Comparison of ENCODE assay signal across 9 cellular contexts in genomic region chr15:43187544-43188155, GRCh38. TPM values are rescaled to one million over a fixed set of nuclear protein-coding genes. Genes with fewer than 3 reads are reported as not detected.
A peak's percentile ranks its signal among the peaks of the same experiment; 100 is the strongest.
DNase-seq lines count a peak whose midpoint lies in the region; ATAC-seq and TF ChIP-seq lines count a peak whose summit lies in the region.
"Had no signal": no experiment of that assay in that cellular context is flagged by ENCODE, and none has a peak within 500 bp of the region (broad histone marks: within the 10 kb centered on the region; RNA-seq: fewer than 3 reads in every experiment).

No MANE protein-coding gene starts in this region.

- H3K36me3 ChIP-seq in BLaER1 (peaks cover 44% of the 10 kb centered on the region), PC-9 (ENCODE audit: low read depth) (0 out of 2 replicates have a peak, but pooled peaks cover 9% of the 10 kb centered on the region)

- no peak overlapping the region for H3K9ac ChIP-seq in BLaER1

- H3K27me3 ChIP-seq in BLaER1 (no peaks in the 10 kb centered on the region), PC-9 (ENCODE audit: insufficient read depth, low read depth) (no peaks in the 10 kb centered on the region)
- H3K27me3 ChIP-seq: SJCRH30 had no signal

- H2AFZ ChIP-seq in PC-9 = no peak overlapping the region

- DNase-seq in PC-9 (peak in 1 of 2 experiments; percentile 52), dermis microvascular lymphatic vessel endothelial cell (ENCODE audit: low read depth in 2 of 2) (peak; percentile 59 to 74), nephron progenitor cell (no peak), HPDE6-E6E7 (ENCODE audit: extremely low spot score) (no peak), NK-92 (lab: John Stamatoyannopoulos, UW; ENCODE audit: unreplicated experiment) (no peak)

- no peak overlapping the region for H3K27ac Mint-ChIP-seq in nephron progenitor cell

- H3K9me2 ChIP-seq in PC-9 (ENCODE audit: insufficient read depth) = no peaks in the 10 kb centered on the region

- CTCF ChIA-PET in PC-9 (lab: Charles Lee) = interaction anchor here (0.6 kb wide), 1 partner anchor 17 kb away, joined by 5 read pairs; no protein-coding TSS in a partner anchor

- peaks cover 22% of the 10 kb centered on the region for H3K36me3 Mint-ChIP-seq in nephron progenitor cell (ENCODE audit: low read depth)

- H3K27ac ChIP-seq in BLaER1 (no peak overlapping the region), PC-9 (no peak overlapping the region)
- H3K27ac ChIP-seq: SJCRH30 had no signal

- H3K4me3 ChIP-seq in BLaER1 = no peak overlapping the region
- no peak overlapping the region for H3K4me3 ChIP-seq in GM12875 (ENCODE audit: low read depth, low read length)
- H3K4me3 ChIP-seq in PC-9 = no peak overlapping the region
- H3K4me3 ChIP-seq: SJCRH30 had no signal

- H3K4me2 ChIP-seq in BLaER1 = peak overlapping the region; percentile 98
- peak overlapping the region; percentile 97 for H3K4me2 ChIP-seq in PC-9

- peak overlapping the region; percentile 94 for H3K4me3 Mint-ChIP-seq in nephron progenitor cell

- no peaks in the 10 kb centered on the region for H3K27me3 Mint-ChIP-seq in nephron progenitor cell (ENCODE audit: low read depth, poor library complexity)

- TF ChIP-seq CTCF in GM12875 (IDR thresholded peaks at IDR 0.05; ENCODE audit: borderline replicate concordance, insufficient read depth, low read depth, low read length) (peak; percentile 28; the same call in 1 of the 2 replicates), PC-9 (conservative IDR thresholded peaks at IDR 0.05) (peak; percentile 73), nephron progenitor cell (IDR thresholded peaks at IDR 0.05) (peak; percentile 57)

- H4K20me1 ChIP-seq in BLaER1 (peaks cover 20% of the 10 kb centered on the region; the same call in 1 of the 2 replicates), PC-9 (ENCODE audit: insufficient read depth) (no peaks in the 10 kb centered on the region)

- no peaks in the 10 kb centered on the region for H3K9me3 ChIP-seq in BLaER1
- no peaks in the 10 kb centered on the region for H3K9me3 ChIP-seq in PC-9 (ENCODE audit: insufficient read depth, low read depth)
- H3K9me3 ChIP-seq: SJCRH30 had no signal

- H3K4me1 Mint-ChIP-seq in nephron progenitor cell = peaks cover 11% of the 10 kb centered on the region

- H3K9me3 Mint-ChIP-seq in nephron progenitor cell = no peaks in the 10 kb centered on the region

- H3K79me2 ChIP-seq in PC-9 (ENCODE audit: low read depth) = peaks cover 13% of the 10 kb centered on the region; the same call in 1 of the 2 replicates

- intact Hi-C loops in PC-9 (cut with micrococcal nuclease; ENCODE audit: unreplicated experiment) = loop anchor here (5.0 kb wide), 1 partner anchor 485 kb away; no protein-coding TSS in a partner anchor

- POLR2A ChIA-PET in PC-9 (lab: Charles Lee; ENCODE audit: unreplicated experiment) = no interaction called here

- peaks cover 16% of the 10 kb centered on the region; the same call in 1 of the 2 replicates for H3F3A ChIP-seq in PC-9 (ENCODE audit: insufficient read depth, low read depth)

- no TSS peak for BruUV-seq in PC-9 (replicated peaks; lab: Mats Ljungman, UMichigan)

- peaks cover 23% of the 10 kb centered on the region for H3K4me1 ChIP-seq in BLaER1
- H3K4me1 ChIP-seq in PC-9 (replicated peaks; ENCODE audit: insufficient read depth) = peaks cover 30% of the 10 kb centered on the region

- ATAC-seq in HG03432 (IDR thresholded peaks at IDR 0.05; ENCODE audit: unreplicated experiment) = no peak

RNA-seq across cellular contexts. Expression of gene CCNDBP1, which starts 2.4 kb away (rescaled TPM):
- total RNA-seq in PC-9 (2021) = 44.0 and 50.2 TPM in 2 replicates
- 75.9 and 81.0 TPM in 2 replicates for total RNA-seq in dermis microvascular lymphatic vessel endothelial cell

RNA-seq across cellular contexts. Expression of gene EPB42, which starts 33.2 kb away (rescaled TPM):
- total RNA-seq in PC-9 (2021) (not detected in 2 replicates), dermis microvascular lymphatic vessel endothelial cell (not detected in 2 replicates)
- total RNA-seq: SJCRH30 had no signal

RNA-seq across cellular contexts. Expression of gene TMEM62, which starts 54.3 kb away (rescaled TPM):
- total RNA-seq in PC-9 (2021) = 12.5 and 17.5 TPM in 2 replicates
- total RNA-seq in dermis microvascular lymphatic vessel endothelial cell = 11.4 and 12.7 TPM in 2 replicates

Comparison
In these comparisons a context has a peak if more than half of its experiments do, and no peak if none do; other contexts are left out.
1. DNase-seq: peak in dermis microvascular lymphatic vessel endothelial cell (2 of 2); none in nephron progenitor cell (single experiment), HPDE6-E6E7 (single experiment) and NK-92 (single experiment).
2. Peak in every context shown above with its lines, with median percentiles within 50 percentile points of each other: CTCF ChIP-seq.